ENCODE assay signal across 9 cellular contexts in genomic region chr11:61673946-61674467, GRCh38. TPM values are rescaled to one million over a fixed set of nuclear protein-coding genes. Genes with fewer than 3 reads are reported as not detected.
A peak's percentile ranks its signal among the peaks of the same experiment; 100 is the strongest.
DNase-seq lines count a peak whose midpoint lies in the region; ATAC-seq, FAIRE-seq and TF ChIP-seq lines count a peak whose summit lies in the region.
"Not testable (repeated sequence)": the region's sequence is repeated elsewhere in the genome, so short reads cannot be mapped to it uniquely, and the experiment has no call there.
"Had no signal": no experiment of that assay in that cellular context is flagged by ENCODE, and none has a peak within 500 bp of the region (broad histone marks: within the 10 kb centered on the region; RNA-seq: fewer than 3 reads in every experiment).

No MANE protein-coding gene starts in this region.

- not testable (repeated sequence) for H4K20me1 ChIP-seq in H1 (replicated peaks in 1 of 2; ENCODE audit: control insufficient read depth in 1 of 2, insufficient read depth in 2 of 2, low read length in 2 of 2); neural progenitor cell (ENCODE audit: low read depth)

- not testable (repeated sequence) for H3F3A ChIP-seq in neural progenitor cell (ENCODE audit: low read depth)

- not testable (repeated sequence) for H3K27me3 ChIP-seq in H1 (replicated peaks in 1 of 4; ENCODE audit: control insufficient read depth in 3 of 4, extremely low read depth in 1 of 4, insufficient read depth in 3 of 4, low read length in 3 of 4); neural progenitor cell
- H3K27me3 ChIP-seq in neuronal stem cell (ENCODE audit: control insufficient read depth in 3 of 3, insufficient read depth in 3 of 3, low read depth in 1 of 3, low read length in 3 of 3) = peaks cover 0 to 30% (median 0%) of the 10 kb centered on the region in 3 experiments

- not testable (repeated sequence) for H3K4me3 Mint-ChIP-seq in activated naive CD8-positive, alpha-beta T cell treated with anti-CD3 and anti-CD28 coated beads, Interleukin-2, amount 50 U/mL, for 24 hours
- H3K4me3 Mint-ChIP-seq in glutamatergic neuron (ENCODE audit: unreplicated experiment) (peak overlapping the region; percentile 43), neural progenitor cell (peak overlapping the region; percentile 3)

- H4K8ac ChIP-seq in H1 (ENCODE audit: extremely low read depth, insufficient read depth, low read length); neuronal stem cell (ENCODE audit: low read depth, low read length): not testable (repeated sequence)

- H3K36me3 ChIP-seq in HEK293 (ENCODE audit: control insufficient read depth in 2 of 2, insufficient read depth in 1 of 2, low read length in 2 of 2); H1 (ENCODE audit: control insufficient read depth in 2 of 4, insufficient read depth in 4 of 4, low read length in 3 of 4); neural progenitor cell; neuronal stem cell (replicated peaks in 1 of 2; ENCODE audit: control insufficient read depth in 2 of 2, insufficient read depth in 2 of 2, low read length in 2 of 2): not testable (repeated sequence)

- TF ChIP-seq CTCF in HEK293 (tag by site-specific recombination; IDR thresholded peaks at IDR 0.05); H1 (IDR thresholded peaks at IDR 0.05; ENCODE audit: control extremely low read depth in 1 of 3, insufficient read depth in 1 of 3, low read depth in 1 of 3, low read length in 3 of 3); glutamatergic neuron (IDR thresholded peaks at IDR 0.05; ENCODE audit: partially characterized antibody, unreplicated experiment); neural progenitor cell (IDR thresholded peaks at IDR 0.05): not testable (repeated sequence)

- CTCF ChIA-PET in HEK293 (lab: Yijun Ruan, JAX) = not testable (repeated sequence)
- CTCF ChIA-PET in H1 (lab: Charles Lee; ENCODE audit: partially characterized antibody) = interaction anchor here (0.7 to 2.3 kb wide), 5 partner anchors 10 to 70 kb away, joined by 3 to 11 read pairs (median 9); no protein-coding TSS in a partner anchor

- not testable (repeated sequence) for ATAC-seq in activated naive CD8-positive, alpha-beta T cell treated with anti-CD3 and anti-CD28 coated beads, Interleukin-2, amount 50 U/mL, for 24 hours

- not testable (repeated sequence) for H3K4me3 ChIP-seq in HEK293 (ENCODE audit: low read depth, low read length); H1 (ENCODE audit: extremely low read depth in 1 of 4, insufficient read depth in 2 of 4, low read depth in 3 of 4, low read length in 4 of 4); neural progenitor cell; neuronal stem cell (ENCODE audit: low read length in 2 of 2)

- not testable (repeated sequence) for H2BK5ac ChIP-seq in H1 (ENCODE audit: low read depth, low read length); neuronal stem cell (ENCODE audit: low read length)

- 81% methylated on average over 2 of the region's 2 CpGs; no CpG with 5 or more reads in 1 of the 2 experiments for WGBS in H1 (ENCODE audit: extremely low coverage in 1 of 2, insufficient coverage in 1 of 2, insufficient read length in 1 of 2, insufficient replicate concordance in 2 of 2, low coverage in 1 of 2, low lambda C conversion rate in 2 of 2, missing lambda C conversion rate in 1 of 2), 2 experiments
- no CpG with 5 or more reads among the region's 2 CpGs for WGBS in neuronal stem cell (ENCODE audit: extremely low coverage in 2 of 2, insufficient read length in 2 of 2, insufficient replicate concordance in 1 of 2), 2 donors

- not testable (repeated sequence) for H3K4me1 Mint-ChIP-seq in activated naive CD8-positive, alpha-beta T cell treated with anti-CD3 and anti-CD28 coated beads, Interleukin-2, amount 50 U/mL, for 24 hours
- peaks cover 25% of the 10 kb centered on the region for H3K4me1 Mint-ChIP-seq in glutamatergic neuron (ENCODE audit: low read depth, unreplicated experiment)
- H3K4me1 Mint-ChIP-seq in neural progenitor cell = peaks cover 11% of the 10 kb centered on the region

- not testable (repeated sequence) for H2BK15ac ChIP-seq in H1 (ENCODE audit: low read length); neuronal stem cell (ENCODE audit: low read length)

- not testable (repeated sequence) for DNase-seq in activated naive CD8-positive, alpha-beta T cell treated with anti-CD3 and anti-CD28 coated beads, Interleukin-2, amount 50 U/mL, for 24 hours; H1 (ENCODE audit: low read depth in 1 of 2, low spot score in 2 of 2); glutamatergic neuron; neural progenitor cell (ENCODE audit: low spot score); neuronal stem cell (ENCODE audit: low spot score); urothelium cell line (ENCODE audit: low spot score)

- not testable (repeated sequence) for TF ChIP-seq RAD21 in H1 (IDR thresholded peaks at IDR 0.05 in 1 of 2, conservative IDR thresholded peaks at IDR 0.05 in 1 of 2; ENCODE audit: low read depth in 2 of 2, low read length in 2 of 2)

- H3K79me2 ChIP-seq in H1 (ENCODE audit: control insufficient read depth in 1 of 2, insufficient read depth in 2 of 2, low read length in 2 of 2); neural progenitor cell (ENCODE audit: low read depth): not testable (repeated sequence)

- H2AK5ac ChIP-seq in H1 (ENCODE audit: low read depth, low read length); neuronal stem cell (ENCODE audit: low read depth, low read length): not testable (repeated sequence)

- not testable (repeated sequence) for H2BK12ac ChIP-seq in H1 (ENCODE audit: low read depth, low read length); neuronal stem cell (ENCODE audit: low read length)

- not testable (repeated sequence) for H2BK20ac ChIP-seq in H1 (ENCODE audit: low read length)

- peak overlapping the region; percentile 51 for H3K27ac Mint-ChIP-seq in activated naive CD8-positive, alpha-beta T cell treated with anti-CD3 and anti-CD28 coated beads, Interleukin-2, amount 50 U/mL, for 24 hours
- peak overlapping the region; percentile 31 for H3K27ac Mint-ChIP-seq in glutamatergic neuron (ENCODE audit: unreplicated experiment)
- H3K27ac Mint-ChIP-seq in neural progenitor cell = not testable (repeated sequence)

- not testable (repeated sequence) for FAIRE-seq in H1 (lab: Jason Lieb, UNC)
- peak; percentile 91 for FAIRE-seq in urothelium cell line (lab: Jason Lieb, UNC)

- H3K23ac ChIP-seq in H1 (ENCODE audit: insufficient read length); neuronal stem cell (ENCODE audit: low read depth, low read length, poor library complexity): not testable (repeated sequence)

- not testable (repeated sequence) for H3K9me3 ChIP-seq in HEK293 (ENCODE audit: control insufficient read depth, insufficient read depth, low read depth, low read length); H1 (ENCODE audit: insufficient read depth in 2 of 2, low read depth in 1 of 2, low read length in 1 of 2); neural progenitor cell (ENCODE audit: low read depth); neuronal stem cell (replicated peaks in 1 of 2; ENCODE audit: control insufficient read depth in 2 of 2, insufficient read depth in 1 of 2, low read depth in 1 of 2, low read length in 2 of 2)

- H3K27me3 Mint-ChIP-seq in activated naive CD8-positive, alpha-beta T cell treated with anti-CD3 and anti-CD28 coated beads, Interleukin-2, amount 50 U/mL, for 24 hours = peaks cover 36% of the 10 kb centered on the region
- H3K27me3 Mint-ChIP-seq in glutamatergic neuron (ENCODE audit: unreplicated experiment) = not testable (repeated sequence)
- peaks cover 20% of the 10 kb centered on the region for H3K27me3 Mint-ChIP-seq in neural progenitor cell (ENCODE audit: insufficient read depth, low read depth)

- H2AFZ ChIP-seq in H1 (ENCODE audit: low read length); neural progenitor cell (replicated peaks); neuronal stem cell (ENCODE audit: low read length): not testable (repeated sequence)

- TF ChIP-seq EP300 in H1 (IDR thresholded peaks at IDR 0.05; ENCODE audit: borderline replicate concordance in 1 of 2, low read depth in 2 of 2, low read length in 2 of 2) = not testable (repeated sequence)

- not testable (repeated sequence) for H3K9me3 Mint-ChIP-seq in activated naive CD8-positive, alpha-beta T cell treated with anti-CD3 and anti-CD28 coated beads, Interleukin-2, amount 50 U/mL, for 24 hours; glutamatergic neuron (ENCODE audit: unreplicated experiment); neural progenitor cell

- not testable (repeated sequence) for H3K79me1 ChIP-seq in H1 (ENCODE audit: low read depth, low read length); neuronal stem cell (ENCODE audit: low read depth, low read length)

- H3K9ac ChIP-seq in H1 (replicated peaks in 1 of 4; ENCODE audit: extremely low read depth in 1 of 4, low read depth in 3 of 4, low read length in 3 of 4); neural progenitor cell: not testable (repeated sequence)
- H3K9ac ChIP-seq in neuronal stem cell (ENCODE audit: low read depth, low read length, poor library complexity) = peak overlapping the region; percentile 51

- H4K91ac ChIP-seq in H1 (replicated peaks; ENCODE audit: insufficient read length, low read length); neuronal stem cell (ENCODE audit: low read depth, low read length, poor library complexity): not testable (repeated sequence)

- not testable (repeated sequence) for H3K4me1 ChIP-seq in HEK293 (ENCODE audit: control insufficient read depth, insufficient read depth, low read length); H1 (replicated peaks in 1 of 4; ENCODE audit: control insufficient read depth in 3 of 4, insufficient read depth in 4 of 4, low read length in 3 of 4); neuronal stem cell (ENCODE audit: control insufficient read depth in 2 of 2, insufficient read depth in 1 of 2, low read depth in 1 of 2, low read length in 2 of 2)
- peaks cover 15% of the 10 kb centered on the region for H3K4me1 ChIP-seq in neural progenitor cell

- H3K56ac ChIP-seq in H1 (replicated peaks; ENCODE audit: insufficient read length, low read depth, low read length) = peak overlapping the region; percentile 51

- H3K14ac ChIP-seq in H1 (ENCODE audit: insufficient read length); neuronal stem cell (ENCODE audit: low read length): not testable (repeated sequence)

- H3K4me2 ChIP-seq in H1 (ENCODE audit: insufficient read depth in 1 of 2, low read depth in 2 of 2, low read length in 2 of 2); neural progenitor cell; neuronal stem cell (ENCODE audit: insufficient read depth, low read length, poor library complexity, severe bottlenecking): not testable (repeated sequence)

- not testable (repeated sequence) for H3K18ac ChIP-seq in H1 (ENCODE audit: extremely low read depth, low read length); neuronal stem cell (ENCODE audit: low read length)

- H3K23me2 ChIP-seq in H1 (ENCODE audit: low read depth, low read length) = peaks cover 10% of the 10 kb centered on the region; the same call in 1 of the 2 replicates

- not testable (repeated sequence) for H4K5ac ChIP-seq in H1 (ENCODE audit: insufficient read length, low read depth, low read length)

- not testable (repeated sequence) for H3K36me3 Mint-ChIP-seq in activated naive CD8-positive, alpha-beta T cell treated with anti-CD3 and anti-CD28 coated beads, Interleukin-2, amount 50 U/mL, for 24 hours (ENCODE audit: low read depth); glutamatergic neuron (ENCODE audit: unreplicated experiment); neural progenitor cell

- H2BK120ac ChIP-seq in H1 (replicated peaks; ENCODE audit: low read depth, low read length); neuronal stem cell (ENCODE audit: low read depth, low read length): not testable (repeated sequence)

- POLR2A ChIA-PET in HEK293 (lab: Yijun Ruan, JAX); H1 (lab: Charles Lee; ENCODE audit: partially characterized antibody): not testable (repeated sequence)

- not testable (repeated sequence) for H3K4ac ChIP-seq in H1 (replicated peaks; ENCODE audit: insufficient read length, low read depth, low read length); neuronal stem cell (ENCODE audit: low read length)

- not testable (repeated sequence) for H3K27ac ChIP-seq in HEK293 (ENCODE audit: extremely low read depth, low read depth, low read length); H1 (ENCODE audit: low read depth, low read length); neural progenitor cell; neuronal stem cell (replicated peaks; ENCODE audit: low read length)

- TF ChIP-seq POLR2A in H1 (IDR thresholded peaks at IDR 0.05; ENCODE audit: control extremely low read depth in 1 of 2, low read depth in 2 of 2, low read length in 2 of 2) = not testable (repeated sequence)

RNA-seq across cellular contexts. Expression of gene DAGLA, which starts 6.2 kb away (rescaled TPM):
- total RNA-seq in H1 (2021; fragmentation: NEBNext Ultra II Directional; extraction: Animal tissue kit (Norgen Biotek cat#: 25700)) = 6.4 and 6.6 TPM in 2 replicates
- 3.6 and 5.3 TPM in 2 replicates for polyA plus RNA-seq in H1 (2011; rRNA removed)
- polyA plus RNA-seq in H1 (2011; cell fraction: cytosol; rRNA removed) = 2.8 TPM
- polyA plus RNA-seq in H1 (2011; cell fraction: nucleus; rRNA removed) = 10.3 TPM
- polyA plus RNA-seq in H1 (2012, experiment 1 of 2) = 3.3 to 5.4 TPM (median 4.5 TPM) in 4 replicates
- 3.2 TPM for polyA plus RNA-seq in H1 (2012, experiment 2 of 2)
- polyA plus RNA-seq in H1 (2013, experiment 1 of 2) = 4.8 TPM
- polyA plus RNA-seq in H1 (2013, experiment 2 of 2) = 5.2 TPM
- 4.6 and 5.2 TPM in 2 replicates for polyA minus RNA-seq in H1 (2011; rRNA and poly(A)+ RNA removed)
- 3.5 TPM for polyA minus RNA-seq in H1 (2011; cell fraction: cytosol; rRNA and poly(A)+ RNA removed)
- polyA minus RNA-seq in H1 (2011; cell fraction: nucleus; rRNA and poly(A)+ RNA removed) = 8.3 TPM
- total RNA-seq in glutamatergic neuron (ENCODE audit: unreplicated experiment) = 9.6 TPM
- 1.1 and 4.6 TPM in 2 replicates for total RNA-seq in neural progenitor cell (ENCODE audit: low replicate concordance)
- 3.7 TPM for polyA plus RNA-seq in neuronal stem cell (2013, experiment 1 of 2)
- polyA plus RNA-seq in neuronal stem cell (2013, experiment 2 of 2) = 3.5 TPM
- total RNA-seq: B cell had no signal
- polyA plus RNA-seq: CD8-positive, alpha-beta memory T cell had no signal
